ENCODE assay signal across 27 cellular contexts in genomic region chr2:15303874-15304273, GRCh38.
"Had no signal": no experiment of that assay in that cellular context is flagged by ENCODE, and none has a peak within 500 bp of the region (broad histone marks: within the 10 kb centered on the region; RNA-seq: fewer than 3 reads in every experiment).

No MANE protein-coding gene starts in this region.

- H3K4me3 ChIP-seq: left lung, lower lobe of right lung, ovary, prostate gland, spleen, suprapubic skin, thoracic aorta, tibial artery, upper lobe of right lung had no signal

- ATAC-seq: left colon; left lung; lower lobe of right lung; naive thymus-derived CD4-positive, alpha-beta T cell; natural killer cell treated with Interleukin-12 subunit alpha and Interleukin-12 subunit beta and Interleukin-15 and Interleukin-18, amount 100 ng/mL, for 72 hours; right cardiac atrium; sciatic nerve; stimulated activated effector memory CD8-positive, alpha-beta T cell treated with anti-CD3 and anti-CD28 coated beads, Interleukin-12 subunit alpha, Interleukin-12 subunit beta, amount 100 ng/mL, for 72 hours; upper lobe of right lung had no signal

- H3K9me3 ChIP-seq: left lung, lower lobe of right lung, ovary, prostate gland, spleen, suprapubic skin, thoracic aorta, tibial artery, upper lobe of right lung had no signal

- H3K27me3 ChIP-seq: left lung, ovary, spleen, suprapubic skin, tibial artery, upper lobe of right lung had no signal

- FAIRE-seq: islet of Langerhans, kidney, small intestine, urothelium cell line had no signal

- H3K4me1 ChIP-seq: left lung, lower lobe of right lung, prostate gland, spleen, suprapubic skin, tibial artery, upper lobe of right lung had no signal

- H3K27ac ChIP-seq: left lung, lower lobe of right lung, ovary, prostate gland, spleen, suprapubic skin, thoracic aorta, tibial artery, upper lobe of right lung had no signal

- H3K36me3 ChIP-seq: ovary, prostate gland had no signal

- DNase-seq: hypothalamus; immature natural killer cell; kidney; left colon; left lung; lower lobe of right lung; mammary epithelial cell; mesendoderm; naive thymus-derived CD4-positive, alpha-beta T cell; ovary; retina; right cardiac atrium; small intestine; spleen; stimulated activated CD4-positive, alpha-beta T cell treated with anti-CD3 and anti-CD28 coated beads, Interleukin-4, amount 100 ng/mL, for 24 hours; stimulated activated naive CD4-positive, alpha-beta T cell; tibial artery; trophoblast cell; upper lobe of right lung had no signal
